1 cellular context compared by ENCODE assay signal in genomic region chr6:26087284-26088115, GRCh38.
TF ChIP-seq lines count a peak whose summit lies in the region.

A gene with protein sequence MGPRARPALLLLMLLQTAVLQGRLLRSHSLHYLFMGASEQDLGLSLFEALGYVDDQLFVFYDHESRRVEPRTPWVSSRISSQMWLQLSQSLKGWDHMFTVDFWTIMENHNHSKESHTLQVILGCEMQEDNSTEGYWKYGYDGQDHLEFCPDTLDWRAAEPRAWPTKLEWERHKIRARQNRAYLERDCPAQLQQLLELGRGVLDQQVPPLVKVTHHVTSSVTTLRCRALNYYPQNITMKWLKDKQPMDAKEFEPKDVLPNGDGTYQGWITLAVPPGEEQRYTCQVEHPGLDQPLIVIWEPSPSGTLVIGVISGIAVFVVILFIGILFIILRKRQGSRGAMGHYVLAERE (plus strand): TSS chr6:26087429. CDS start chr6:26087441, 12 bp downstream.

TF ChIP-seq in HepG2, 621 proteins besides CTCF, POLR2A, EP300 and RAD21 (continued from another document and continues in another):
- TF ChIP-seq, protein P1, sequence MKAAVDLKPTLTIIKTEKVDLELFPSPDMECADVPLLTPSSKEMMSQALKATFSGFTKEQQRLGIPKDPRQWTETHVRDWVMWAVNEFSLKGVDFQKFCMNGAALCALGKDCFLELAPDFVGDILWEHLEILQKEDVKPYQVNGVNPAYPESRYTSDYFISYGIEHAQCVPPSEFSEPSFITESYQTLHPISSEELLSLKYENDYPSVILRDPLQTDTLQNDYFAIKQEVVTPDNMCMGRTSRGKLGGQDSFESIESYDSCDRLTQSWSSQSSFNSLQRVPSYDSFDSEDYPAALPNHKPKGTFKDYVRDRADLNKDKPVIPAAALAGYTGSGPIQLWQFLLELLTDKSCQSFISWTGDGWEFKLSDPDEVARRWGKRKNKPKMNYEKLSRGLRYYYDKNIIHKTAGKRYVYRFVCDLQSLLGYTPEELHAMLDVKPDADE (CRISPR knock-in tag; IDR thresholded peaks at IDR 0.05), result no peak
- no peak for TF ChIP-seq ZNF260 (CRISPR knock-in tag; IDR thresholded peaks at IDR 0.05; ENCODE audit: borderline replicate concordance, low read depth)
- TF ChIP-seq GABPB1 (CRISPR knock-in tag; IDR thresholded peaks at IDR 0.05), result peak; percentile 61
- TF ChIP-seq AHR (CRISPR knock-in tag; IDR thresholded peaks at IDR 0.05), result peak; percentile 57; the same call in 1 of the 2 replicates
- 0 out of 2 replicates have a peak, but pooled peaks have one; percentile 59 for TF ChIP-seq RFXANK (CRISPR knock-in tag; IDR thresholded peaks at IDR 0.05)
- no peak for TF ChIP-seq ZNF282 (IDR thresholded peaks at IDR 0.05; ENCODE audit: partially characterized antibody)
- no peak for TF ChIP-seq IKZF4 (CRISPR knock-in tag; IDR thresholded peaks at IDR 0.05; ENCODE audit: borderline replicate concordance, low read depth, not compliant biosample characterization)
- TF ChIP-seq TFE3 (CRISPR knock-in tag; IDR thresholded peaks at IDR 0.05), result peak; percentile 36; the same call in 1 of the 2 replicates
- no peak for TF ChIP-seq ZC3H13 (CRISPR knock-in tag; IDR thresholded peaks at IDR 0.05)
- peak; percentile 71 for TF ChIP-seq KMT2B (CRISPR knock-in tag; IDR thresholded peaks at IDR 0.05)
- TF ChIP-seq, protein P2, sequence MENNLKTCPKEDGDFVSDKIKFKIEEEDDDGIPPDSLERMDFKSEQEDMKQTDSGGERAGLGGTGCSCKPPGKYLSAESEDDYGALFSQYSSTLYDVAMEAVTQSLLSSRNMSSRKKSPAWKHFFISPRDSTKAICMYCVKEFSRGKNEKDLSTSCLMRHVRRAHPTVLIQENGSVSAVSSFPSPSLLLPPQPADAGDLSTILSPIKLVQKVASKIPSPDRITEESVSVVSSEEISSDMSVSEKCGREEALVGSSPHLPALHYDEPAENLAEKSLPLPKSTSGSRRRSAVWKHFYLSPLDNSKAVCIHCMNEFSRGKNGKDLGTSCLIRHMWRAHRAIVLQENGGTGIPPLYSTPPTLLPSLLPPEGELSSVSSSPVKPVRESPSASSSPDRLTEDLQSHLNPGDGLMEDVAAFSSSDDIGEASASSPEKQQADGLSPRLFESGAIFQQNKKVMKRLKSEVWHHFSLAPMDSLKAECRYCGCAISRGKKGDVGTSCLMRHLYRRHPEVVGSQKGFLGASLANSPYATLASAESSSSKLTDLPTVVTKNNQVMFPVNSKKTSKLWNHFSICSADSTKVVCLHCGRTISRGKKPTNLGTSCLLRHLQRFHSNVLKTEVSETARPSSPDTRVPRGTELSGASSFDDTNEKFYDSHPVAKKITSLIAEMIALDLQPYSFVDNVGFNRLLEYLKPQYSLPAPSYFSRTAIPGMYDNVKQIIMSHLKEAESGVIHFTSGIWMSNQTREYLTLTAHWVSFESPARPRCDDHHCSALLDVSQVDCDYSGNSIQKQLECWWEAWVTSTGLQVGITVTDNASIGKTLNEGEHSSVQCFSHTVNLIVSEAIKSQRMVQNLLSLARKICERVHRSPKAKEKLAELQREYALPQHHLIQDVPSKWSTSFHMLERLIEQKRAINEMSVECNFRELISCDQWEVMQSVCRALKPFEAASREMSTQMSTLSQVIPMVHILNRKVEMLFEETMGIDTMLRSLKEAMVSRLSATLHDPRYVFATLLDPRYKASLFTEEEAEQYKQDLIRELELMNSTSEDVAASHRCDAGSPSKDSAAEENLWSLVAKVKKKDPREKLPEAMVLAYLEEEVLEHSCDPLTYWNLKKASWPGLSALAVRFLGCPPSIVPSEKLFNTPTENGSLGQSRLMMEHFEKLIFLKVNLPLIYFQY (CRISPR knock-in tag; IDR thresholded peaks at IDR 0.05; ENCODE audit: borderline replicate concordance), result no peak
- TF ChIP-seq ZNF83 (CRISPR knock-in tag; IDR thresholded peaks at IDR 0.05; ENCODE audit: borderline replicate concordance), result no peak
- TF ChIP-seq, protein P3, sequence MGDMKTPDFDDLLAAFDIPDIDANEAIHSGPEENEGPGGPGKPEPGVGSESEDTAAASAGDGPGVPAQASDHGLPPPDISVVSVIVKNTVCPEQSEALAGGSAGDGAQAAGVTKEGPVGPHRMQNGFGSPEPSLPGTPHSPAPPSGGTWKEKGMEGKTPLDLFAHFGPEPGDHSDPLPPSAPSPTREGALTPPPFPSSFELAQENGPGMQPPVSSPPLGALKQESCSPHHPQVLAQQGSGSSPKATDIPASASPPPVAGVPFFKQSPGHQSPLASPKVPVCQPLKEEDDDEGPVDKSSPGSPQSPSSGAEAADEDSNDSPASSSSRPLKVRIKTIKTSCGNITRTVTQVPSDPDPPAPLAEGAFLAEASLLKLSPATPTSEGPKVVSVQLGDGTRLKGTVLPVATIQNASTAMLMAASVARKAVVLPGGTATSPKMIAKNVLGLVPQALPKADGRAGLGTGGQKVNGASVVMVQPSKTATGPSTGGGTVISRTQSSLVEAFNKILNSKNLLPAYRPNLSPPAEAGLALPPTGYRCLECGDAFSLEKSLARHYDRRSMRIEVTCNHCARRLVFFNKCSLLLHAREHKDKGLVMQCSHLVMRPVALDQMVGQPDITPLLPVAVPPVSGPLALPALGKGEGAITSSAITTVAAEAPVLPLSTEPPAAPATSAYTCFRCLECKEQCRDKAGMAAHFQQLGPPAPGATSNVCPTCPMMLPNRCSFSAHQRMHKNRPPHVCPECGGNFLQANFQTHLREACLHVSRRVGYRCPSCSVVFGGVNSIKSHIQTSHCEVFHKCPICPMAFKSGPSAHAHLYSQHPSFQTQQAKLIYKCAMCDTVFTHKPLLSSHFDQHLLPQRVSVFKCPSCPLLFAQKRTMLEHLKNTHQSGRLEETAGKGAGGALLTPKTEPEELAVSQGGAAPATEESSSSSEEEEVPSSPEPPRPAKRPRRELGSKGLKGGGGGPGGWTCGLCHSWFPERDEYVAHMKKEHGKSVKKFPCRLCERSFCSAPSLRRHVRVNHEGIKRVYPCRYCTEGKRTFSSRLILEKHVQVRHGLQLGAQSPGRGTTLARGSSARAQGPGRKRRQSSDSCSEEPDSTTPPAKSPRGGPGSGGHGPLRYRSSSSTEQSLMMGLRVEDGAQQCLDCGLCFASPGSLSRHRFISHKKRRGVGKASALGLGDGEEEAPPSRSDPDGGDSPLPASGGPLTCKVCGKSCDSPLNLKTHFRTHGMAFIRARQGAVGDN (CRISPR knock-in tag; IDR thresholded peaks at IDR 0.05), result peak; percentile 85
- no peak for TF ChIP-seq ZNF317 (CRISPR knock-in tag; IDR thresholded peaks at IDR 0.05)
- no peak for TF ChIP-seq ZNF777 (CRISPR knock-in tag; IDR thresholded peaks at IDR 0.05)
- TF ChIP-seq ZNF251 (CRISPR knock-in tag; IDR thresholded peaks at IDR 0.05), result no peak
- TF ChIP-seq GPBP1L1 (CRISPR knock-in tag; IDR thresholded peaks at IDR 0.05), result no peak
- TF ChIP-seq, protein P4, sequence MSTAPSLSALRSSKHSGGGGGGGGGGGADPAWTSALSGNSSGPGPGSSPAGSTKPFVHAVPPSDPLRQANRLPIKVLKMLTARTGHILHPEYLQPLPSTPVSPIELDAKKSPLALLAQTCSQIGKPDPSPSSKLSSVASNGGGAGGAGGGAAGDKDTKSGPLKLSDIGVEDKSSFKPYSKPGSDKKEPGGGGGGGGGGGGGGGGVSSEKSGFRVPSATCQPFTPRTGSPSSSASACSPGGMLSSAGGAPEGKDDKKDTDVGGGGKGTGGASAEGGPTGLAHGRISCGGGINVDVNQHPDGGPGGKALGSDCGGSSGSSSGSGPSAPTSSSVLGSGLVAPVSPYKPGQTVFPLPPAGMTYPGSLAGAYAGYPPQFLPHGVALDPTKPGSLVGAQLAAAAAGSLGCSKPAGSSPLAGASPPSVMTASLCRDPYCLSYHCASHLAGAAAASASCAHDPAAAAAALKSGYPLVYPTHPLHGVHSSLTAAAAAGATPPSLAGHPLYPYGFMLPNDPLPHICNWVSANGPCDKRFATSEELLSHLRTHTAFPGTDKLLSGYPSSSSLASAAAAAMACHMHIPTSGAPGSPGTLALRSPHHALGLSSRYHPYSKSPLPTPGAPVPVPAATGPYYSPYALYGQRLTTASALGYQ (CRISPR knock-in tag; IDR thresholded peaks at IDR 0.05), result no peak
- TF ChIP-seq, protein P5, sequence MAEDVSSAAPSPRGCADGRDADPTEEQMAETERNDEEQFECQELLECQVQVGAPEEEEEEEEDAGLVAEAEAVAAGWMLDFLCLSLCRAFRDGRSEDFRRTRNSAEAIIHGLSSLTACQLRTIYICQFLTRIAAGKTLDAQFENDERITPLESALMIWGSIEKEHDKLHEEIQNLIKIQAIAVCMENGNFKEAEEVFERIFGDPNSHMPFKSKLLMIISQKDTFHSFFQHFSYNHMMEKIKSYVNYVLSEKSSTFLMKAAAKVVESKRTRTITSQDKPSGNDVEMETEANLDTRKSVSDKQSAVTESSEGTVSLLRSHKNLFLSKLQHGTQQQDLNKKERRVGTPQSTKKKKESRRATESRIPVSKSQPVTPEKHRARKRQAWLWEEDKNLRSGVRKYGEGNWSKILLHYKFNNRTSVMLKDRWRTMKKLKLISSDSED (CRISPR knock-in tag; IDR thresholded peaks at IDR 0.05), result no peak
- TF ChIP-seq PHF21A (CRISPR knock-in tag; IDR thresholded peaks at IDR 0.05), result peak; percentile 84
- TF ChIP-seq, protein P6, sequence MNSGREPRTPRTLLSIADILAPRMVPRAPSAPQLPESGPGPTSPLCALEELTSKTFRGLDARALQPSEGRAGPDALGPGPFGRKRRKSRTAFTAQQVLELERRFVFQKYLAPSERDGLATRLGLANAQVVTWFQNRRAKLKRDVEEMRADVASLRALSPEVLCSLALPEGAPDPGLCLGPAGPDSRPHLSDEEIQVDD (CRISPR knock-in tag; IDR thresholded peaks at IDR 0.05; ENCODE audit: borderline replicate concordance), result no peak
- TF ChIP-seq ZNF552 (CRISPR knock-in tag; IDR thresholded peaks at IDR 0.05; ENCODE audit: borderline replicate concordance), result no peak
- no peak; the same call in 1 of the 2 replicates for TF ChIP-seq ZNF143 (CRISPR knock-in tag; IDR thresholded peaks at IDR 0.05)
- TF ChIP-seq REPIN1 (CRISPR knock-in tag; IDR thresholded peaks at IDR 0.05; ENCODE audit: borderline replicate concordance, low read depth), result no peak
- 0 out of 2 replicates have a peak, but pooled peaks have one; percentile 19 for TF ChIP-seq ESRRA (CRISPR knock-in tag; IDR thresholded peaks at IDR 0.05; ENCODE audit: low read depth)
- TF ChIP-seq, protein P7, sequence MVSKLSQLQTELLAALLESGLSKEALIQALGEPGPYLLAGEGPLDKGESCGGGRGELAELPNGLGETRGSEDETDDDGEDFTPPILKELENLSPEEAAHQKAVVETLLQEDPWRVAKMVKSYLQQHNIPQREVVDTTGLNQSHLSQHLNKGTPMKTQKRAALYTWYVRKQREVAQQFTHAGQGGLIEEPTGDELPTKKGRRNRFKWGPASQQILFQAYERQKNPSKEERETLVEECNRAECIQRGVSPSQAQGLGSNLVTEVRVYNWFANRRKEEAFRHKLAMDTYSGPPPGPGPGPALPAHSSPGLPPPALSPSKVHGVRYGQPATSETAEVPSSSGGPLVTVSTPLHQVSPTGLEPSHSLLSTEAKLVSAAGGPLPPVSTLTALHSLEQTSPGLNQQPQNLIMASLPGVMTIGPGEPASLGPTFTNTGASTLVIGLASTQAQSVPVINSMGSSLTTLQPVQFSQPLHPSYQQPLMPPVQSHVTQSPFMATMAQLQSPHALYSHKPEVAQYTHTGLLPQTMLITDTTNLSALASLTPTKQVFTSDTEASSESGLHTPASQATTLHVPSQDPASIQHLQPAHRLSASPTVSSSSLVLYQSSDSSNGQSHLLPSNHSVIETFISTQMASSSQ (IDR thresholded peaks at IDR 0.05; ENCODE audit: low read depth), result no peak
- TF ChIP-seq, protein P7 (CRISPR knock-in tag; IDR thresholded peaks at IDR 0.05; ENCODE audit: borderline replicate concordance), result 0 out of 2 replicates have a peak, but pooled peaks have one; percentile 15
- no peak for TF ChIP-seq ZNF614 (CRISPR knock-in tag; IDR thresholded peaks at IDR 0.05; ENCODE audit: borderline replicate concordance)
- TF ChIP-seq MIER2 (CRISPR knock-in tag; IDR thresholded peaks at IDR 0.05), result no peak
- TF ChIP-seq GPN1 (CRISPR knock-in tag; IDR thresholded peaks at IDR 0.05; ENCODE audit: borderline replicate concordance), result no peak
- TF ChIP-seq KLF6 (CRISPR knock-in tag; IDR thresholded peaks at IDR 0.05), result no peak
- no peak for TF ChIP-seq CBX1 (IDR thresholded peaks at IDR 0.05; ENCODE audit: low read depth)
- TF ChIP-seq ZNF839 (CRISPR knock-in tag; IDR thresholded peaks at IDR 0.05; ENCODE audit: borderline replicate concordance), result no peak
- no peak for TF ChIP-seq NFE2L2 (IDR thresholded peaks at IDR 0.05; ENCODE audit: low read length)
- no peak for TF ChIP-seq ZBTB34 (CRISPR knock-in tag; IDR thresholded peaks at IDR 0.05)
